Comparison of ENCODE assay signal across 2 cellular contexts in genomic region chr11:129740125-129740719, GRCh38.
TF ChIP-seq lines count a peak whose summit lies in the region.

No MANE protein-coding gene starts in this region.

TF ChIP-seq in HCT116, 20 proteins besides CTCF, POLR2A, EP300 and RAD21:
- TF ChIP-seq ELF1 (IDR thresholded peaks at IDR 0.05; ENCODE audit: borderline replicate concordance, low read depth) (no peak), REST (IDR thresholded peaks at IDR 0.05; ENCODE audit: low read depth) (no peak), SRF (IDR thresholded peaks at IDR 0.05; ENCODE audit: low read depth) (no peak), JUND (IDR thresholded peaks at IDR 0.05) (no peak), SIN3A (IDR thresholded peaks at IDR 0.05; ENCODE audit: low read depth) (no peak), CEBPB (IDR thresholded peaks at IDR 0.05; ENCODE audit: low read depth) (peak; percentile 60; the same call in 1 of the 2 replicates), ZNF274 (IDR thresholded peaks at IDR 0.05; ENCODE audit: low read depth, low read length) (no peak)
- TF ChIP-seq, protein P1, sequence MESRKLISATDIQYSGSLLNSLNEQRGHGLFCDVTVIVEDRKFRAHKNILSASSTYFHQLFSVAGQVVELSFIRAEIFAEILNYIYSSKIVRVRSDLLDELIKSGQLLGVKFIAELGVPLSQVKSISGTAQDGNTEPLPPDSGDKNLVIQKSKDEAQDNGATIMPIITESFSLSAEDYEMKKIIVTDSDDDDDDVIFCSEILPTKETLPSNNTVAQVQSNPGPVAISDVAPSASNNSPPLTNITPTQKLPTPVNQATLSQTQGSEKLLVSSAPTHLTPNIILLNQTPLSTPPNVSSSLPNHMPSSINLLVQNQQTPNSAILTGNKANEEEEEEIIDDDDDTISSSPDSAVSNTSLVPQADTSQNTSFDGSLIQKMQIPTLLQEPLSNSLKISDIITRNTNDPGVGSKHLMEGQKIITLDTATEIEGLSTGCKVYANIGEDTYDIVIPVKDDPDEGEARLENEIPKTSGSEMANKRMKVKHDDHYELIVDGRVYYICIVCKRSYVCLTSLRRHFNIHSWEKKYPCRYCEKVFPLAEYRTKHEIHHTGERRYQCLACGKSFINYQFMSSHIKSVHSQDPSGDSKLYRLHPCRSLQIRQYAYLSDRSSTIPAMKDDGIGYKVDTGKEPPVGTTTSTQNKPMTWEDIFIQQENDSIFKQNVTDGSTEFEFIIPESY (IDR thresholded peaks at IDR 0.05; ENCODE audit: extremely low read depth, insufficient replicate concordance, low read length) = no peak
TF ChIP-seq in HCT116: peak in this region for 1.

TF ChIP-seq in H1, 55 proteins besides CTCF, POLR2A, EP300 and RAD21:
- TF ChIP-seq CEBPB (IDR thresholded peaks at IDR 0.05; ENCODE audit: low read depth, low read length) = peak; percentile 97
- no peak for TF ChIP-seq MAFK (IDR thresholded peaks at IDR 0.05; ENCODE audit: low read depth, low read length)
- TF ChIP-seq KDM1A (IDR thresholded peaks at IDR 0.05; ENCODE audit: borderline replicate concordance, low read length) = peak; percentile 97
- peak in 1 of 2 experiments; percentile 95; a peak in 1 of 4 replicates for TF ChIP-seq HDAC2 (IDR thresholded peaks at IDR 0.05; ENCODE audit: borderline replicate concordance in 1 of 2, low read depth in 2 of 2, low read length in 2 of 2)
- no peak for TF ChIP-seq GTF2F1 (IDR thresholded peaks at IDR 0.05; ENCODE audit: borderline replicate concordance, low read depth, low read length)
- TF ChIP-seq ASH2L (IDR thresholded peaks at IDR 0.05; ENCODE audit: low read length) = no peak
TF ChIP-seq in H1: peak in this region for 3.
